ENCODE assay signal across 1 cellular context in genomic region chr16:68328151-68328859, GRCh38.
TF ChIP-seq lines count a peak whose summit lies in the region.

No MANE protein-coding gene starts in this region.

TF ChIP-seq in HepG2, 621 proteins besides CTCF, POLR2A, EP300 and RAD21 (continued from another document and continues in another):
- TF ChIP-seq HNF1A (IDR thresholded peaks at IDR 0.05; ENCODE audit: low read depth), result no peak
- TF ChIP-seq HNF1A (CRISPR knock-in tag; IDR thresholded peaks at IDR 0.05; ENCODE audit: borderline replicate concordance), result peak; percentile 76; the same call in 1 of the 2 replicates
- TF ChIP-seq E2F2 (CRISPR knock-in tag; IDR thresholded peaks at IDR 0.05; ENCODE audit: borderline replicate concordance), result no peak
- TF ChIP-seq ARID2 (CRISPR knock-in tag; IDR thresholded peaks at IDR 0.05; ENCODE audit: borderline replicate concordance), result no peak
- TF ChIP-seq PRDM10 (CRISPR knock-in tag; IDR thresholded peaks at IDR 0.05; ENCODE audit: low read depth), result no peak
- TF ChIP-seq NFAT5 (CRISPR knock-in tag; IDR thresholded peaks at IDR 0.05), result no peak
- TF ChIP-seq HDAC6 (IDR thresholded peaks at IDR 0.05; ENCODE audit: low read depth, low read length), result no peak
- no peak for TF ChIP-seq RFX5 (IDR thresholded peaks at IDR 0.05; ENCODE audit: low read depth, low read length)
- TF ChIP-seq ZNF883 (CRISPR knock-in tag; IDR thresholded peaks at IDR 0.05; ENCODE audit: not compliant biosample characterization), result no peak
- no peak for TF ChIP-seq CC2D1A (CRISPR knock-in tag; IDR thresholded peaks at IDR 0.05)
- TF ChIP-seq ZBTB1 (CRISPR knock-in tag; IDR thresholded peaks at IDR 0.05; ENCODE audit: borderline replicate concordance), result no peak
- no peak for TF ChIP-seq KLF6 (CRISPR knock-in tag; IDR thresholded peaks at IDR 0.05)
- TF ChIP-seq U2AF1 (optimal IDR thresholded peaks at IDR 0.05; ENCODE audit: low read depth, low read length), result no peak
- no peak for TF ChIP-seq ZNF251 (CRISPR knock-in tag; IDR thresholded peaks at IDR 0.05)
- TF ChIP-seq SIX4 (CRISPR knock-in tag; IDR thresholded peaks at IDR 0.05), result peak; percentile 67; the same call in 1 of the 2 replicates
- TF ChIP-seq ZNF839 (CRISPR knock-in tag; IDR thresholded peaks at IDR 0.05; ENCODE audit: borderline replicate concordance), result no peak
- TF ChIP-seq E2F5 (CRISPR knock-in tag; conservative IDR thresholded peaks at IDR 0.05), result no peak
- TF ChIP-seq KDM5B (CRISPR knock-in tag; IDR thresholded peaks at IDR 0.05; ENCODE audit: borderline replicate concordance), result no peak
- peak; percentile 96 for TF ChIP-seq SMC3 (IDR thresholded peaks at IDR 0.05; ENCODE audit: low read length)
- peak; percentile 21; the same call in 1 of the 2 replicates for TF ChIP-seq SIN3B (IDR thresholded peaks at IDR 0.05; ENCODE audit: low read length)
- no peak for TF ChIP-seq SP1 (IDR thresholded peaks at IDR 0.05)
- TF ChIP-seq SP1 (CRISPR knock-in tag; IDR thresholded peaks at IDR 0.05), result no peak; the same call in 1 of the 2 replicates
- 0 out of 2 replicates have a peak, but pooled peaks have one; percentile 39 for TF ChIP-seq ERF (CRISPR knock-in tag; IDR thresholded peaks at IDR 0.05)
- no peak for TF ChIP-seq ZBTB7B (CRISPR knock-in tag; IDR thresholded peaks at IDR 0.05)
- 0 out of 2 replicates have a peak, but pooled peaks have one; percentile 57 for TF ChIP-seq MEIS1 (CRISPR knock-in tag; IDR thresholded peaks at IDR 0.05; ENCODE audit: borderline replicate concordance)
- TF ChIP-seq ZNF841 (CRISPR knock-in tag; IDR thresholded peaks at IDR 0.05; ENCODE audit: borderline replicate concordance), result no peak
- TF ChIP-seq GMEB1 (CRISPR knock-in tag; IDR thresholded peaks at IDR 0.05; ENCODE audit: borderline replicate concordance), result no peak
- TF ChIP-seq ZNF253 (CRISPR knock-in tag; IDR thresholded peaks at IDR 0.05; ENCODE audit: borderline replicate concordance), result no peak
- TF ChIP-seq ZNF501 (CRISPR knock-in tag; IDR thresholded peaks at IDR 0.05), result peak; percentile 62
- no peak for TF ChIP-seq THYN1 (CRISPR knock-in tag; IDR thresholded peaks at IDR 0.05; ENCODE audit: borderline replicate concordance, low read depth)
- TF ChIP-seq MNT (IDR thresholded peaks at IDR 0.05), result no peak
- peak; percentile 35 for TF ChIP-seq TBL1XR1 (IDR thresholded peaks at IDR 0.05; ENCODE audit: borderline replicate concordance, low read length, partially characterized antibody)
- TF ChIP-seq BORCS8-MEF2B (CRISPR knock-in tag; IDR thresholded peaks at IDR 0.05), result no peak
- no peak for TF ChIP-seq SMARCC2 (IDR thresholded peaks at IDR 0.05)
- TF ChIP-seq SMAD9 (CRISPR knock-in tag; IDR thresholded peaks at IDR 0.05), result no peak
- 0 out of 2 replicates have a peak, but pooled peaks have one; percentile 28 for TF ChIP-seq ZNF232 (CRISPR knock-in tag; IDR thresholded peaks at IDR 0.05; ENCODE audit: borderline replicate concordance)
- TF ChIP-seq ZNF572 (CRISPR knock-in tag; IDR thresholded peaks at IDR 0.05), result no peak
- TF ChIP-seq ELF3 (CRISPR knock-in tag; IDR thresholded peaks at IDR 0.05), result peak; percentile 80
- no peak for TF ChIP-seq SIN3A (IDR thresholded peaks at IDR 0.05; ENCODE audit: borderline replicate concordance, low read depth, low read length)
- TF ChIP-seq TARDBP (CRISPR knock-in tag; IDR thresholded peaks at IDR 0.05), result no peak; the same call in 1 of the 2 replicates
- no peak for TF ChIP-seq BRF2 (CRISPR knock-in tag; IDR thresholded peaks at IDR 0.05)
- no peak for TF ChIP-seq NPAS2 (CRISPR knock-in tag; IDR thresholded peaks at IDR 0.05; ENCODE audit: borderline replicate concordance)
- no peak for TF ChIP-seq NFE2L2 (IDR thresholded peaks at IDR 0.05; ENCODE audit: low read length)
